27 cellular contexts compared by ENCODE assay signal in the genomic region with DNA sequence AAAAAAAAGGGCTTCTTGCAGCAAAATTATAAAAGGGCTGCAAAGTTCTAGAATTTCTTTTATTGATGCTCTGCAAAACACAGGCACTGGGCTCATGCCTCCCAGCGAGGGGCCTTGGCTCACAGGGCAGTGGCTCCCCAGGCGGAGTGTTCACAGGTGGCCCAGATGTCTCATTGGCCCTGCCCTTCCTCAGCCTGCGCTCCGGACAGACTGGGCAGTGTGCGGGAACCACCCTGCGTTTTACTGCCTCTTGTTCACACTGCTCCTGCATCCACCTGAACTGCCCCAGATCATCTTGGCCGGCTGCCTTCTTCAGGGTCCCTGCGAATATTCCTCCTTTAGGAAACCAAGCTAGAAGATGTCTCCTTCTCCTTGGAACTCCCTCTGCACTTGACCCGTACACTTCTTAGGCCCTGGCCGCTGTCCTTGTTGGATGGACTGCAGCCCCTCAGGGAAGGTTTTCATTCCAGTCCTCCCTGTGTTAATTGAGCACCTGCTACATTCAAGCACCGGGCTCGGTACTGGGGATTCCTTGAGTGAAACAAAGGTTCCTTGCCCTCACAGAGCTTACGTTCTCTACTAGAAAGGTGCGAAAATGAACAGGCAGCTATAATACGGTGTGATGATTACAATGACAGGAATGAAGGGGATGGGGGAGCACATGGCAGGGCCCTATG.
"Had no signal": no experiment of that assay in that cellular context is flagged by ENCODE, and none has a peak within 500 bp of the region (broad histone marks: within the 10 kb centered on the region; RNA-seq: fewer than 3 reads in every experiment).

No MANE protein-coding gene starts in this region.

- H3K36me3 Mint-ChIP-seq: activated CD4-positive, alpha-beta memory T cell treated with anti-CD3 and anti-CD28 coated beads for 36 hours; immature natural killer cell; natural killer cell treated with Interleukin-12 subunit alpha and Interleukin-12 subunit beta and Interleukin-15 and Interleukin-18, amount 100 ng/mL, for 72 hours; type B pancreatic cell had no signal

- ATAC-seq: body of pancreas; gastroesophageal sphincter; lower lobe of right lung; natural killer cell treated with Interleukin-12 subunit alpha and Interleukin-12 subunit beta and Interleukin-15 and Interleukin-18, amount 100 ng/mL, for 72 hours had no signal

- H3K27ac Mint-ChIP-seq: activated CD4-positive, alpha-beta memory T cell treated with anti-CD3 and anti-CD28 coated beads for 36 hours; activated CD4-positive, alpha-beta T cell treated with anti-CD3 and anti-CD28 coated beads, Interleukin-2, amount 10 ng/mL, durations not matched to agents 24 days and 14 days; activated naive CD4-positive, alpha-beta T cell treated with anti-CD3 and anti-CD28 coated beads for 36 hours; activated naive CD8-positive, alpha-beta T cell treated with anti-CD3 and anti-CD28 coated beads for 36 hours; activated T-helper 1 cell treated with anti-CD3 and anti-CD28 coated beads, Interleukin-12 subunit alpha, Interleukin-12 subunit beta, Interleukin-2, Interleukin-4 antibody, amounts not matched to agents 30 ng/mL and 10 ng/mL and 1 ng/mL, durations not matched to agents 14 hours and 24 hours and 36 hours; T-helper 1 cell treated with Interleukin-12 subunit alpha and Interleukin-12 subunit beta and Interleukin-4 antibody, amounts not matched to agents 30 μg/mL and 1 μg/mL, for 36 hours; type B pancreatic cell had no signal

- H3K27me3 ChIP-seq: adrenal gland, body of pancreas, testis, uterus had no signal

- H3K9me3 ChIP-seq: adrenal gland, body of pancreas, colonic mucosa, gastroesophageal sphincter, lower lobe of right lung, testis, uterus had no signal

- H3K27ac ChIP-seq: adrenal gland, body of pancreas, colonic mucosa, gastroesophageal sphincter, lower lobe of right lung, testis, uterus had no signal

- H3K36me3 ChIP-seq: adrenal gland, colonic mucosa, gastroesophageal sphincter, lower lobe of right lung, uterus had no signal

- H3K4me3 Mint-ChIP-seq: activated CD4-positive, alpha-beta memory T cell treated with anti-CD3 and anti-CD28 coated beads for 36 hours; activated CD4-positive, alpha-beta T cell treated with anti-CD3 and anti-CD28 coated beads, Interleukin-2, amount 10 ng/mL, durations not matched to agents 24 days and 14 days; activated naive CD4-positive, alpha-beta T cell treated with anti-CD3 and anti-CD28 coated beads for 36 hours; activated naive CD8-positive, alpha-beta T cell treated with anti-CD3 and anti-CD28 coated beads for 36 hours; activated T-helper 1 cell treated with anti-CD3 and anti-CD28 coated beads, Interleukin-12 subunit alpha, Interleukin-12 subunit beta, Interleukin-2, Interleukin-4 antibody, amounts not matched to agents 30 ng/mL and 10 ng/mL and 1 ng/mL, durations not matched to agents 14 hours and 24 hours and 36 hours; T-helper 1 cell treated with Interleukin-12 subunit alpha and Interleukin-12 subunit beta and Interleukin-4 antibody, amounts not matched to agents 30 μg/mL and 1 μg/mL, for 36 hours; type B pancreatic cell had no signal

- DNase-seq: activated CD4-positive, alpha-beta memory T cell treated with anti-CD3 and anti-CD28 coated beads for 36 hours; activated CD4-positive, alpha-beta T cell treated with anti-CD3 and anti-CD28 coated beads, Interleukin-2, amount 10 ng/mL, durations not matched to agents 24 days and 14 days; activated CD4-positive, CD25-positive, alpha-beta regulatory T cell treated with anti-CD3 and anti-CD28 coated beads, Interleukin-2, amount 50 U/mL, for 72 hours; activated CD8-positive, alpha-beta memory T cell treated with anti-CD3 and anti-CD28 coated beads, Interleukin-2, amount 50 U/mL, for 4 hours; activated effector memory CD4-positive, alpha-beta T cell treated with anti-CD3 and anti-CD28 coated beads, Interleukin-2, amount 50 U/mL, for 16 hours; activated naive CD4-positive, alpha-beta T cell treated with anti-CD3 and anti-CD28 coated beads for 36 hours; activated naive CD8-positive, alpha-beta T cell treated with anti-CD3 and anti-CD28 coated beads for 36 hours; activated T-cell treated with anti-CD3 and anti-CD28 coated beads, Interleukin-2, amount 50 U/mL, for 1 hour; adrenal gland; body of pancreas; cerebellar nuclear complex; colonic mucosa; effector memory CD4-positive, alpha-beta T cell; erythroblast; hypothalamus; immature natural killer cell; kidney; lower lobe of right lung; mesendoderm; stimulated activated naive CD4-positive, alpha-beta T cell; testis; uterus had no signal

- H3K4me3 ChIP-seq: adrenal gland, body of pancreas, colonic mucosa, gastroesophageal sphincter, lower lobe of right lung, testis, uterus had no signal

- FAIRE-seq: kidney had no signal

- H3K9me3 Mint-ChIP-seq: activated CD4-positive, alpha-beta memory T cell treated with anti-CD3 and anti-CD28 coated beads for 36 hours; activated CD4-positive, alpha-beta T cell treated with anti-CD3 and anti-CD28 coated beads, Interleukin-2, amount 10 ng/mL, durations not matched to agents 24 days and 14 days; activated naive CD4-positive, alpha-beta T cell treated with anti-CD3 and anti-CD28 coated beads for 36 hours; activated naive CD8-positive, alpha-beta T cell treated with anti-CD3 and anti-CD28 coated beads for 36 hours; activated T-helper 1 cell treated with anti-CD3 and anti-CD28 coated beads, Interleukin-12 subunit alpha, Interleukin-12 subunit beta, Interleukin-2, Interleukin-4 antibody, amounts not matched to agents 30 ng/mL and 10 ng/mL and 1 ng/mL, durations not matched to agents 14 hours and 24 hours and 36 hours; immature natural killer cell; natural killer cell treated with Interleukin-12 subunit alpha and Interleukin-12 subunit beta and Interleukin-15 and Interleukin-18, amount 100 ng/mL, for 72 hours; T-helper 1 cell treated with Interleukin-12 subunit alpha and Interleukin-12 subunit beta and Interleukin-4 antibody, amounts not matched to agents 30 μg/mL and 1 μg/mL, for 36 hours; type B pancreatic cell had no signal

- H3K4me1 ChIP-seq: colonic mucosa had no signal
